8 cellular contexts compared by ENCODE assay signal in genomic region chr15:92906563-92907081, GRCh38. TPM values are rescaled to one million over a fixed set of nuclear protein-coding genes. Genes with fewer than 3 reads are reported as not detected.
DNase-seq lines count a peak whose midpoint lies in the region; ATAC-seq and TF ChIP-seq lines count a peak whose summit lies in the region.

No MANE protein-coding gene starts in this region.

- H3K27ac Mint-ChIP-seq in T-helper 2 cell treated with Interferon-gamma antibody and Interleukin-4, amounts not matched to agents 5 μg/mL and 100 μg/mL, for 36 hours = peak overlapping the region; percentile 100

- H3K9me3 Mint-ChIP-seq in T-helper 2 cell treated with Interferon-gamma antibody and Interleukin-4, amounts not matched to agents 5 μg/mL and 100 μg/mL, for 36 hours = no peaks in the 10 kb centered on the region

- peaks cover 66% of the 10 kb centered on the region for H3K4me1 Mint-ChIP-seq in T-helper 2 cell treated with Interferon-gamma antibody and Interleukin-4, amounts not matched to agents 5 μg/mL and 100 μg/mL, for 36 hours (ENCODE audit: low read depth)

- H3K36me3 ChIP-seq in psoas muscle (ENCODE audit: insufficient read depth in 1 of 2, low read depth in 1 of 2) = peaks cover 0 to 4% of the 10 kb centered on the region in 2 donors

- WGBS in psoas muscle, 3 donors = 16 to 34% (median 22%) methylated on average over 1 of the region's 1 CpG

- peak; percentile 33 for DNase-seq in activated CD4-positive, CD25-positive, alpha-beta regulatory T cell treated with anti-CD3 and anti-CD28 coated beads, Interleukin-2, amount 50 U/mL, for 16 hours (ENCODE audit: low read depth, low spot score)
- no peak for DNase-seq in activated CD4-positive, CD25-positive, alpha-beta regulatory T cell treated with anti-CD3 and anti-CD28 coated beads, Interleukin-2, amount 50 U/mL, for 72 hours
- DNase-seq in T-helper 2 cell treated with Interferon-gamma antibody and Interleukin-4, amounts not matched to agents 5 μg/mL and 100 μg/mL, for 36 hours (ENCODE audit: low spot score) = peak; percentile 67
- DNase-seq in epithelial cell of esophagus (ENCODE audit: low read depth) (peak; percentile 96), psoas muscle (no peak), SIG-M5 treated with dmso at 0.1 percent for 504 hours (lab: John Stamatoyannopoulos, UW; ENCODE audit: unreplicated experiment) (no peak)

- no peak for TF ChIP-seq CTCF in epithelial cell of esophagus (IDR thresholded peaks at IDR 0.05; ENCODE audit: insufficient read depth, low read depth, low read length, missing control alignments)
- TF ChIP-seq CTCF in psoas muscle (IDR thresholded peaks at IDR 0.05) = no peak

- H3K27me3 ChIP-seq in psoas muscle (ENCODE audit: insufficient read depth in 3 of 3, low read length in 2 of 3) = no peaks in the 10 kb centered on the region

- H3K9me3 ChIP-seq in psoas muscle = no peaks in the 10 kb centered on the region

- peak overlapping the region; percentile 95 for H3K27ac ChIP-seq in psoas muscle

- ATAC-seq in HG02938 (IDR thresholded peaks at IDR 0.05; ENCODE audit: unreplicated experiment) (peak; percentile 26), psoas muscle (no peak), HG02840 (IDR thresholded peaks at IDR 0.05; ENCODE audit: low FRiP score, unreplicated experiment) (no peak)

- H3K4me1 ChIP-seq in psoas muscle = peaks cover 60% of the 10 kb centered on the region

- H3K36me3 Mint-ChIP-seq in T-helper 2 cell treated with Interferon-gamma antibody and Interleukin-4, amounts not matched to agents 5 μg/mL and 100 μg/mL, for 36 hours (ENCODE audit: low read depth) = peaks cover 58% of the 10 kb centered on the region

- intact Hi-C loops in psoas muscle (cut with DNase I) = no loop called here

- H3K27me3 Mint-ChIP-seq in T-helper 2 cell treated with Interferon-gamma antibody and Interleukin-4, amounts not matched to agents 5 μg/mL and 100 μg/mL, for 36 hours (ENCODE audit: low read depth) = no peaks in the 10 kb centered on the region

- H3K4me3 ChIP-seq in epithelial cell of esophagus (ENCODE audit: low read length) (peak overlapping the region; percentile 54), psoas muscle (peak overlapping the region; percentile 68)

- peak overlapping the region; percentile 86 for H3K4me3 Mint-ChIP-seq in T-helper 2 cell treated with Interferon-gamma antibody and Interleukin-4, amounts not matched to agents 5 μg/mL and 100 μg/mL, for 36 hours

RNA-seq across cellular contexts. Expression of gene CHD2, which starts 6.5 kb away (rescaled TPM):
- 10 to 100 TPM; 40.9 to 53.0 (median 49.4) TPM for total RNA-seq in psoas muscle
- 10 to 100 TPM; 11.1 to 37.5 (median 12.9) TPM for polyA plus RNA-seq in psoas muscle

Comparison
In these comparisons a context has a peak if more than half of its experiments do, and no peak if none do; other contexts are left out.
1. DNase-seq: peak in activated CD4-positive, CD25-positive, alpha-beta regulatory T cell treated with anti-CD3 and anti-CD28 coated beads, Interleukin-2, amount 50 U/mL, for 16 hours (single experiment), T-helper 2 cell treated with Interferon-gamma antibody and Interleukin-4, amounts not matched to agents 5 μg/mL and 100 μg/mL, for 36 hours (single experiment) and epithelial cell of esophagus (single experiment); none in activated CD4-positive, CD25-positive, alpha-beta regulatory T cell treated with anti-CD3 and anti-CD28 coated beads, Interleukin-2, amount 50 U/mL, for 72 hours (single experiment), psoas muscle (0 of 2) and SIG-M5 treated with dmso at 0.1 percent for 504 hours (single experiment).